8 cellular contexts compared by ENCODE assay signal in genomic region chr15:73897441-73898261, GRCh38. TPM values are rescaled to one million over a fixed set of nuclear protein-coding genes. Genes with fewer than 3 reads are reported as not detected.
DNase-seq lines count a peak whose midpoint lies in the region; TF ChIP-seq lines count a peak whose summit lies in the region.

No MANE protein-coding gene starts in this region.

- H3K4me3 ChIP-seq in esophagus muscularis mucosa = no peak overlapping the region
- H3K4me3 ChIP-seq in neural progenitor cell = no peak overlapping the region
- H3K4me3 ChIP-seq in vagina = no peak overlapping the region

- H3K36me3 ChIP-seq in esophagus muscularis mucosa (no peaks in the 10 kb centered on the region), neural progenitor cell (no peaks in the 10 kb centered on the region), vagina (no peaks in the 10 kb centered on the region)

- no peaks in the 10 kb centered on the region for H3K79me2 ChIP-seq in neural progenitor cell (ENCODE audit: low read depth)

- H3K4me1 ChIP-seq in esophagus muscularis mucosa (peaks cover 0 to 12% (median 10%) of the 10 kb centered on the region in 4 donors), neural progenitor cell (no peaks in the 10 kb centered on the region), vagina (no peaks in the 10 kb centered on the region)

- 73% methylated on average over 7 of the region's 15 CpGs for WGBS in esophagus muscularis mucosa

- intact Hi-C loops in esophagus muscularis mucosa (cut with DNase I) = loop anchor here (2.0 kb wide), 1 partner anchor 65 kb away; no protein-coding TSS in a partner anchor
- intact Hi-C loops in vagina (cut with DNase I) = no loop called here

- no peaks in the 10 kb centered on the region for H3K36me3 Mint-ChIP-seq in neural progenitor cell

- DNase-seq in NOMO-1 treated with dmso at 0.1 percent for 144 hours (lab: John Stamatoyannopoulos, UW; ENCODE audit: unreplicated experiment) (peak; percentile 23), NOMO-1 treated with DMSO at 0.1 percent for 48 hours (lab: John Stamatoyannopoulos, UW; ENCODE audit: unreplicated experiment) (no peak), NCI-H82 treated with DMSO at 0.1 percent for 48 hours (lab: John Stamatoyannopoulos, UW; ENCODE audit: unreplicated experiment) (peak; percentile 53), esophagus muscularis mucosa (ENCODE audit: extremely low spot score) (no peak), neural progenitor cell (ENCODE audit: low spot score) (peak; percentile 79), vagina (ENCODE audit: extremely low spot score in 2 of 2) (no peak), hippocampal formation (lab: John Stamatoyannopoulos, UW) (no peak)
- DNase-seq in activated CD8-positive, alpha-beta memory T cell treated with anti-CD3 and anti-CD28 coated beads for 48 hours (ENCODE audit: low read depth in 2 of 3, low spot score in 2 of 3) = peak; percentile 31 to 45 (median 35)

- H3K27me3 Mint-ChIP-seq in neural progenitor cell (ENCODE audit: insufficient read depth, low read depth) = peaks cover 4% of the 10 kb centered on the region

- no peak for TF ChIP-seq EP300 in esophagus muscularis mucosa (IDR thresholded peaks at IDR 0.05)

- no peak overlapping the region for H2AFZ ChIP-seq in neural progenitor cell (replicated peaks)

- TF ChIP-seq CTCF in esophagus muscularis mucosa (IDR thresholded peaks at IDR 0.05) (peak; percentile 70 to 93 (median 78)), neural progenitor cell (IDR thresholded peaks at IDR 0.05) (peak; percentile 98), vagina (IDR thresholded peaks at IDR 0.05) (peak in 2 of 3 experiments; percentile 42 to 54)

- H3F3A ChIP-seq in neural progenitor cell (ENCODE audit: low read depth) = no peaks in the 10 kb centered on the region

- no peaks in the 10 kb centered on the region for H3K27me3 ChIP-seq in esophagus muscularis mucosa
- H3K27me3 ChIP-seq in neural progenitor cell = no peaks in the 10 kb centered on the region
- no peaks in the 10 kb centered on the region for H3K27me3 ChIP-seq in vagina

- H3K4me2 ChIP-seq in neural progenitor cell = no peak overlapping the region

- H3K9ac ChIP-seq in neural progenitor cell = no peak overlapping the region

- H4K20me1 ChIP-seq in neural progenitor cell (ENCODE audit: low read depth) = no peaks in the 10 kb centered on the region

- no peak overlapping the region for H3K4me3 Mint-ChIP-seq in neural progenitor cell

- TF ChIP-seq POLR2A in esophagus muscularis mucosa (IDR thresholded peaks at IDR 0.05; ENCODE audit: low read depth) = no peak
- TF ChIP-seq POLR2A in vagina (IDR thresholded peaks at IDR 0.05) = no peak

- H3K4me1 Mint-ChIP-seq in neural progenitor cell = peaks cover 5% of the 10 kb centered on the region

- H3K27ac Mint-ChIP-seq in neural progenitor cell = no peak overlapping the region

- no peak overlapping the region for H3K27ac ChIP-seq in esophagus muscularis mucosa (replicated peaks in 1 of 4)
- H3K27ac ChIP-seq in neural progenitor cell = no peak overlapping the region
- H3K27ac ChIP-seq in vagina = no peak overlapping the region

- H3K9me3 Mint-ChIP-seq in neural progenitor cell = peaks cover 2% of the 10 kb centered on the region

- H3K9me3 ChIP-seq in esophagus muscularis mucosa (no peaks in the 10 kb centered on the region), neural progenitor cell (ENCODE audit: low read depth) (no peaks in the 10 kb centered on the region), vagina (no peaks in the 10 kb centered on the region)

RNA-seq across cellular contexts. Expression of gene TBC1D21, which starts 24.3 kb away (rescaled TPM):
- not detected for total RNA-seq in esophagus muscularis mucosa
- total RNA-seq in neural progenitor cell (ENCODE audit: low replicate concordance) = not detected in 2 replicates
- not detected for total RNA-seq in vagina

RNA-seq across cellular contexts. Expression of gene LOXL1, which starts 28.6 kb away (rescaled TPM):
- total RNA-seq in esophagus muscularis mucosa (10 to 100 TPM; 19.7 to 84.3 (median 39.1) TPM), neural progenitor cell (ENCODE audit: low replicate concordance) (5.3 and 28.1 TPM in 2 replicates), vagina (29.0 TPM)

Comparison
In these comparisons a context has a peak if more than half of its experiments do, and no peak if none do; other contexts are left out.
1. DNase-seq: peak in NOMO-1 treated with dmso at 0.1 percent for 144 hours (single experiment), NCI-H82 treated with DMSO at 0.1 percent for 48 hours (single experiment), activated CD8-positive, alpha-beta memory T cell treated with anti-CD3 and anti-CD28 coated beads for 48 hours (3 of 3) and neural progenitor cell (single experiment); none in NOMO-1 treated with DMSO at 0.1 percent for 48 hours (single experiment), esophagus muscularis mucosa (single experiment), vagina (0 of 2) and hippocampal formation (0 of 2).
2. CTCF ChIP-seq: peak in every context shown above with its lines; median percentile 98 in neural progenitor cell; 78 in esophagus muscularis mucosa; 48 in vagina.